In the genomic region with DNA sequence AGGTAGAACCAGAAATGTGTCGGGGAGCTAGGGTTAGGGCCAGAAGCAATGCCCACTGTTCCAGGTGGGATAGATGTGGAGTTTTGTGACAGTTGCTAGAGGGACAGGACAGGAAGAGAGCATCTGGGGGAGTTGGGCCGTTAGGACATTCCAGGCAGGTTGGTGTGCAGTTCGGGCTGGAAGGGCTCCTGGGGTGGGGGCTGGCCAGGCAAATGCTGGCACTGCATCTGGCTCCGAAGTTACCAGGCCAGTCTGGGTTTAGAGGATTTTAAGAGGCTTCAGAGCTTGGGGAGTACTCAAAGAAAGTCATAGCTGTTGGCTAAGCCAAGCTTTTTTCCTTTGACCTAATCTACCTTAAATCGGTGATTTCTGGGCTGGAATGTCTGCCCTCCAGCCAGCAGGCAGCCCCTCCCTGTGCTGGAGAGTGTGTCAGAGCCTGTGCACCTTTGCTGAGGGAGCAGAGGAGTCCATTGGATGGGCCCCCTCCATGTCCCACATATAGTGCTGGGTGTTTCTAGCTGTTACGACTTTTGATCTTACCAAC, we compare ENCODE assay signal across 13 cellular contexts. TPM values are rescaled to one million over a fixed set of nuclear protein-coding genes. Genes with fewer than 3 reads are reported as not detected.
A peak's percentile ranks its signal among the peaks of the same experiment; 100 is the strongest.
DNase-seq lines count a peak whose midpoint lies in the region; ATAC-seq, FAIRE-seq and TF ChIP-seq lines count a peak whose summit lies in the region.
"Had no signal": no experiment of that assay in that cellular context is flagged by ENCODE, and none has a peak within 500 bp of the region (broad histone marks: within the 10 kb centered on the region; RNA-seq: fewer than 3 reads in every experiment).

No MANE protein-coding gene starts in this region.

- peak overlapping the region; percentile 29 for H3K27ac ChIP-seq in keratinocyte (ENCODE audit: control insufficient read depth, insufficient read depth, low read length)
- peak overlapping the region; percentile 37 to 72 (median 61) for H3K27ac ChIP-seq in thyroid gland
- H3K27ac ChIP-seq in body of pancreas, result no peak overlapping the region
- H3K27ac ChIP-seq: testis had no signal

- dilution Hi-C loops in keratinocyte (cut with MboI; ENCODE audit: extremely low pct_ligation_motif_present, low sequenced_read_pairs), result no loop called here

- POLR2A ChIA-PET in activated CD8-positive, alpha-beta T cell treated with anti-CD3 and anti-CD28 coated beads for 36 hours (lab: Charles Lee), result interaction anchor here (0.9 to 17.5 kb wide), 7 partner anchors 7 to 159 kb away, joined by 3 to 361 read pairs (median 7); partner anchors contain the start of genes PLCG1 and ZHX3

- no peaks in the 10 kb centered on the region for H3K27me3 Mint-ChIP-seq in activated T-cell treated with anti-CD3 and anti-CD28 coated beads, Interleukin-2, amount 50 U/mL, for 72 hours (ENCODE audit: low read depth)
- H3K27me3 Mint-ChIP-seq in activated CD8-positive, alpha-beta T cell treated with anti-CD3 and anti-CD28 coated beads for 36 hours, result no peaks in the 10 kb centered on the region

- no peak for TF ChIP-seq CTCF in activated CD8-positive, alpha-beta T cell treated with anti-CD3 and anti-CD28 coated beads for 36 hours (IDR thresholded peaks at IDR 0.05)
- TF ChIP-seq CTCF in keratinocyte (optimal IDR thresholded peaks at IDR 0.05 in 1 of 3, IDR thresholded peaks at IDR 0.05 in 1 of 3, conservative IDR thresholded peaks at IDR 0.05 in 1 of 3; ENCODE audit: extremely low read depth in 1 of 3, insufficient read depth in 2 of 3, low read length in 3 of 3) (no peak), thyroid gland (IDR thresholded peaks at IDR 0.05) (no peak), body of pancreas (IDR thresholded peaks at IDR 0.05) (no peak)

- no peak for FAIRE-seq in keratinocyte (lab: Jason Lieb, UNC)

- no peaks in the 10 kb centered on the region for H3K27me3 ChIP-seq in keratinocyte (ENCODE audit: control insufficient read depth, extremely low read depth, insufficient read depth, low read length)
- no peaks in the 10 kb centered on the region for H3K27me3 ChIP-seq in thyroid gland
- H3K27me3 ChIP-seq in body of pancreas, result no peaks in the 10 kb centered on the region
- H3K27me3 ChIP-seq: testis had no signal

- 43 to 55% methylated on average over 6 of the region's 6 CpGs for WGBS in thyroid gland, 2 donors
- 67 to 82% methylated on average over 6 of the region's 6 CpGs for WGBS in body of pancreas, 2 donors

- peak overlapping the region; percentile 6 for H3K9ac ChIP-seq in keratinocyte (ENCODE audit: control insufficient read depth, extremely low read depth, insufficient read depth, low read length)

- no peaks in the 10 kb centered on the region for H3K9me1 ChIP-seq in keratinocyte (ENCODE audit: control insufficient read depth, extremely low read depth, insufficient read depth, low read length)

- H4K20me1 ChIP-seq in keratinocyte (ENCODE audit: control insufficient read depth, extremely low read depth, insufficient read depth, low read length), result peaks cover 5% of the 10 kb centered on the region

- H3K4me3 Mint-ChIP-seq in activated T-cell treated with anti-CD3 and anti-CD28 coated beads, Interleukin-2, amount 50 U/mL, for 72 hours, result peak overlapping the region; percentile 84 to 92
- peak overlapping the region; percentile 76 for H3K4me3 Mint-ChIP-seq in activated CD8-positive, alpha-beta T cell treated with anti-CD3 and anti-CD28 coated beads for 36 hours

- peaks cover 91% of the 10 kb centered on the region for H3K4me1 Mint-ChIP-seq in activated T-cell treated with anti-CD3 and anti-CD28 coated beads, Interleukin-2, amount 50 U/mL, for 72 hours (ENCODE audit: low read depth)
- H3K4me1 Mint-ChIP-seq in activated CD8-positive, alpha-beta T cell treated with anti-CD3 and anti-CD28 coated beads for 36 hours (ENCODE audit: low read depth), result peaks cover 91% of the 10 kb centered on the region

- CTCF ChIA-PET in activated CD8-positive, alpha-beta T cell treated with anti-CD3 and anti-CD28 coated beads for 36 hours (lab: Charles Lee), result interaction anchor here (0.9 to 7.8 kb wide), 6 partner anchors 14 to 182 kb away, joined by 3 to 209 read pairs (median 5); partner anchors contain the start of genes LPIN3 and PLCG1

- intact Hi-C loops in activated CD8-positive, alpha-beta T cell treated with anti-CD3 and anti-CD28 coated beads for 36 hours (cut with micrococcal nuclease), result no loop called here
- intact Hi-C loops in thyroid gland (cut with DNase I) (no loop called here), body of pancreas (cut with DNase I) (no loop called here)

- no peaks in the 10 kb centered on the region for H3K9me3 ChIP-seq in keratinocyte (ENCODE audit: control insufficient read depth, low read depth, low read length)
- no peaks in the 10 kb centered on the region for H3K9me3 ChIP-seq in thyroid gland
- no peaks in the 10 kb centered on the region for H3K9me3 ChIP-seq in body of pancreas
- H3K9me3 ChIP-seq: mucosa of descending colon, testis had no signal

- H3K36me3 Mint-ChIP-seq in activated T-cell treated with anti-CD3 and anti-CD28 coated beads, Interleukin-2, amount 50 U/mL, for 72 hours (ENCODE audit: insufficient read depth in 2 of 2), result peaks cover 14 to 19% of the 10 kb centered on the region in 2 donors
- peaks cover 74% of the 10 kb centered on the region for H3K36me3 Mint-ChIP-seq in activated CD8-positive, alpha-beta T cell treated with anti-CD3 and anti-CD28 coated beads for 36 hours (ENCODE audit: low read depth)

- H3K27ac Mint-ChIP-seq in activated T-cell treated with anti-CD3 and anti-CD28 coated beads, Interleukin-2, amount 50 U/mL, for 72 hours, result peak overlapping the region; percentile 97
- H3K27ac Mint-ChIP-seq in activated CD8-positive, alpha-beta T cell treated with anti-CD3 and anti-CD28 coated beads for 36 hours, result peak overlapping the region; percentile 98

- no peak overlapping the region for H2AFZ ChIP-seq in keratinocyte (ENCODE audit: control insufficient read depth, low read length)

- H3K9me3 Mint-ChIP-seq in activated T-cell treated with anti-CD3 and anti-CD28 coated beads, Interleukin-2, amount 50 U/mL, for 72 hours, result no peaks in the 10 kb centered on the region
- H3K9me3 Mint-ChIP-seq in activated CD8-positive, alpha-beta T cell treated with anti-CD3 and anti-CD28 coated beads for 36 hours, result no peaks in the 10 kb centered on the region

- H3K4me1 ChIP-seq in keratinocyte (ENCODE audit: control insufficient read depth, extremely low read depth, insufficient read depth, low read length), result peaks cover 27% of the 10 kb centered on the region
- peaks cover 55 to 81% of the 10 kb centered on the region in 2 donors for H3K4me1 ChIP-seq in thyroid gland
- H3K4me1 ChIP-seq in body of pancreas, result peaks cover 7% of the 10 kb centered on the region

- no peak for DNase-seq in activated T-cell treated with anti-CD3 and anti-CD28 coated beads, Interleukin-2, amount 50 U/mL, for 72 hours
- no peak for DNase-seq in activated T-cell treated with anti-CD3 and anti-CD28 coated beads, Interleukin-2, amount 50 U/mL, for 48 hours
- no peak for DNase-seq in activated CD8-positive, alpha-beta T cell treated with anti-CD3 and anti-CD28 coated beads for 36 hours
- DNase-seq in keratinocyte (ENCODE audit: low read depth, low spot score), result no peak
- DNase-seq in thyroid gland, result peak; percentile 58 to 67
- no peak for DNase-seq in HuH-7.5 (ENCODE audit: low spot score)
- no peak for DNase-seq in body of pancreas
- DNase-seq: ACHN, DMS79, mucosa of descending colon, NCI-H2029, testis had no signal

- H3K4me2 ChIP-seq in keratinocyte (ENCODE audit: control insufficient read depth, extremely low read depth, insufficient read depth, low read depth, low read length), result peak overlapping the region; percentile 47

- H3K36me3 ChIP-seq in keratinocyte (ENCODE audit: control insufficient read depth in 2 of 2, extremely low read depth in 1 of 2, insufficient read depth in 2 of 2, low read length in 2 of 2) (peaks cover 17 to 29% of the 10 kb centered on the region in 2 experiments), thyroid gland (peaks cover 9 to 22% of the 10 kb centered on the region in 2 donors), body of pancreas (replicated peaks in 1 of 2; ENCODE audit: insufficient read depth in 1 of 2, low read depth in 2 of 2) (no peaks in the 10 kb centered on the region)

- H3K79me2 ChIP-seq in keratinocyte (ENCODE audit: control insufficient read depth, insufficient read depth, low read length), result peaks cover 68% of the 10 kb centered on the region

- ATAC-seq in activated T-cell treated with anti-CD3 and anti-CD28 coated beads, Interleukin-2, amount 50 U/mL, for 72 hours (replicated peaks in 1 of 2), result no peak
- no peak for ATAC-seq in activated CD8-positive, alpha-beta T cell treated with anti-CD3 and anti-CD28 coated beads for 36 hours
- ATAC-seq in GM21619 (IDR thresholded peaks at IDR 0.05; ENCODE audit: unreplicated experiment) (no peak), body of pancreas (no peak)

- no peak for TF ChIP-seq POLR2A in thyroid gland (IDR thresholded peaks at IDR 0.05)
- TF ChIP-seq POLR2A in body of pancreas (IDR thresholded peaks at IDR 0.05), result no peak

- peak overlapping the region in 1 of 3 experiments; percentile 8 for H3K4me3 ChIP-seq in keratinocyte (ENCODE audit: control insufficient read depth in 2 of 3, extremely low read depth in 1 of 3, insufficient read depth in 2 of 3, low read depth in 1 of 3, low read length in 3 of 3)
- H3K4me3 ChIP-seq in thyroid gland (replicated peaks in 1 of 3), result no peak overlapping the region
- H3K4me3 ChIP-seq in body of pancreas, result no peak overlapping the region
- H3K4me3 ChIP-seq: mucosa of descending colon, testis had no signal

RNA-seq across cellular contexts. Expression of gene PLCG1, which starts 20.8 kb away (rescaled TPM):
- total RNA-seq in activated T-cell treated with anti-CD3 and anti-CD28 coated beads, Interleukin-2, amount 50 U/mL, for 72 hours, result 100 to 1,000 TPM; 177 to 221 TPM
- 100 to 1,000 TPM; 259 to 260 TPM for total RNA-seq in activated CD8-positive, alpha-beta T cell treated with anti-CD3 and anti-CD28 coated beads for 36 hours
- 38.4 to 54.1 TPM (median 41.5 TPM) in 3 replicates for polyA plus RNA-seq in keratinocyte
- polyA plus RNA-seq in keratinocyte (2011; ENCODE audit: low read depth), result 10.7 TPM
- 23.0 and 28.7 TPM in 2 replicates for polyA plus RNA-seq in keratinocyte (2011; cell fraction: cytosol; rRNA removed)
- polyA plus RNA-seq in keratinocyte (2011; cell fraction: nucleus; rRNA removed), result 196 and 248 TPM in 2 replicates
- polyA plus RNA-seq in keratinocyte (2012; ENCODE audit: low replicate concordance), result 25.4 and 40.6 TPM in 2 replicates
- 75.0 to 143 TPM (median 82.5 TPM) in 3 replicates for polyA minus RNA-seq in keratinocyte
- 36.3 TPM for polyA minus RNA-seq in keratinocyte (2011; cell fraction: cytosol; rRNA and poly(A)+ RNA removed)
- polyA minus RNA-seq in keratinocyte (2011; cell fraction: nucleus; rRNA and poly(A)+ RNA removed), result 83.8 and 89.8 TPM in 2 replicates
- total RNA-seq in thyroid gland, result 100 to 1,000 TPM; 146 to 252 (median 164) TPM
- 10 to 100 TPM; 40.0 to 87.7 TPM for total RNA-seq in body of pancreas

Comparison
In these comparisons a context has a peak if more than half of its experiments do, and no peak if none do; other contexts are left out.
1. DNase-seq: peak in thyroid gland (2 of 2); none in activated T-cell treated with anti-CD3 and anti-CD28 coated beads, Interleukin-2, amount 50 U/mL, for 72 hours (0 of 2), activated T-cell treated with anti-CD3 and anti-CD28 coated beads, Interleukin-2, amount 50 U/mL, for 48 hours (0 of 2), activated CD8-positive, alpha-beta T cell treated with anti-CD3 and anti-CD28 coated beads for 36 hours (single experiment), keratinocyte (single experiment), HuH-7.5 (single experiment) and body of pancreas (0 of 4).
2. H3K27ac ChIP-seq: peak in keratinocyte (single experiment) and thyroid gland (3 of 3); none in body of pancreas (0 of 4).